23 cellular contexts compared by ENCODE assay signal in the genomic region with DNA sequence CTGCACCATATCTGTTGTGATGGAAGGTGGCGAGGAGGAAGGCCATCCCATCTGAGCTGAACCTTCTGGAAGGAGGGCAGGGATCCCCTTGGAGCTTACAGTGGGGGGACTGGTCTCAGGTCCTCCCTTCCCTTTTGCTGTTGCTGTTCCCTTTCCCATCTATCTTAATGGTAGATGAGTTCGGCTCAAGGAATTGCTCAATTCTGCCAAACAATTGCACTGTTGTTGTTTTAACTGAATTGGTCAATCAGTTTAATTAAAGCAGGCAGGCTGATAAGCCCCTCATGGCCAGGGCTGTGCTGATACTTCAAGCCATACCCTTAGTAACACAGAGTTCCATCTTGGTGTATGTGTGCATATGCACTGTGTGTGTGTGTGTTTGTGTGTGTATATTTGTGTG.
DNase-seq lines count a peak whose midpoint lies in the region; ATAC-seq and TF ChIP-seq lines count a peak whose summit lies in the region.
"Had no signal": no experiment of that assay in that cellular context is flagged by ENCODE, and none has a peak within 500 bp of the region (broad histone marks: within the 10 kb centered on the region; RNA-seq: fewer than 3 reads in every experiment).

No MANE protein-coding gene starts in this region.

- whole genome bisulfite sequencing in IMR-90 (ENCODE audit: extremely low coverage in 2 of 2, insufficient read length in 1 of 2), 2 experiments = no CpG with 5 or more reads among the region's 2 CpGs

- H3K4ac ChIP-seq in IMR-90 (ENCODE audit: low read depth, low read length) = peak overlapping the region; percentile 73

- H3K4me3 ChIP-seq in IMR-90 (ENCODE audit: insufficient read depth, low read depth, low read length) = no peak overlapping the region
- no peak overlapping the region for H3K4me3 ChIP-seq in CD4-positive, alpha-beta memory T cell (ENCODE audit: low read length in 2 of 2)
- H3K4me3 ChIP-seq: A549; BLaER1 treated with 17β-estradiol and CSF1 and Interleukin-3, amounts not matched to agents 10 nM and 100 nM; GM23248; HAP-1 had no signal

- CTCF ChIA-PET in IMR-90 (lab: Yijun Ruan, JAX) = no interaction called here
- CTCF ChIA-PET in CD4-positive, alpha-beta memory T cell (lab: Charles Lee; ENCODE audit: partially characterized antibody) = no interaction called here

- H2BK5ac ChIP-seq in IMR-90 (ENCODE audit: low read depth, low read length, poor library complexity, severe bottlenecking) = no peak overlapping the region

- H2AK5ac ChIP-seq in IMR-90 (ENCODE audit: low read depth, low read length) = peak overlapping the region; percentile 80; the same call in 1 of the 2 replicates

- no peak overlapping the region for H3K27ac Mint-ChIP-seq in glutamatergic neuron (ENCODE audit: unreplicated experiment)
- no peak overlapping the region for H3K27ac Mint-ChIP-seq in CD4-positive, alpha-beta memory T cell
- H3K27ac Mint-ChIP-seq: CD14-positive monocyte; CD4-positive, alpha-beta T cell; HFFc6 had no signal

- H3K9me3 ChIP-seq in IMR-90 (ENCODE audit: control insufficient read depth, insufficient read depth, low read length) = no peaks in the 10 kb centered on the region
- H3K9me3 ChIP-seq in CD4-positive, alpha-beta memory T cell (ENCODE audit: control insufficient read depth in 1 of 2, low read length in 2 of 2) = no peaks in the 10 kb centered on the region
- H3K9me3 ChIP-seq: A549; BE2C; BLaER1 treated with 17β-estradiol and CSF1 and Interleukin-3, amounts not matched to agents 10 nM and 100 nM; HAP-1 had no signal

- peak overlapping the region; percentile 73 for H2BK20ac ChIP-seq in IMR-90 (ENCODE audit: low read depth, low read length)

- H3K27ac ChIP-seq in IMR-90 (ENCODE audit: insufficient read depth, low read length) (no peak overlapping the region), caudate nucleus (ENCODE audit: low read depth, low read length) (no peak overlapping the region)
- no peak overlapping the region for H3K27ac ChIP-seq in CD4-positive, alpha-beta memory T cell (ENCODE audit: low read depth, low read length)
- H3K27ac ChIP-seq: A549; BLaER1 treated with 17β-estradiol and CSF1 and Interleukin-3, amounts not matched to agents 10 nM and 100 nM; GM23248 had no signal

- peak overlapping the region; percentile 39; the same call in 1 of the 2 replicates for H4K5ac ChIP-seq in IMR-90 (ENCODE audit: low read depth, low read length)

- dilution Hi-C loops in IMR-90 (cut with HindIII; ENCODE audit: low sequenced_read_pairs, unreplicated experiment) = no loop called here

- peaks cover 17% of the 10 kb centered on the region for H3K4me1 ChIP-seq in IMR-90 (ENCODE audit: control insufficient read depth, insufficient read depth, low read length)
- no peaks in the 10 kb centered on the region for H3K4me1 ChIP-seq in CD4-positive, alpha-beta memory T cell (ENCODE audit: insufficient read depth, low read length)
- H3K4me1 ChIP-seq: A549; BE2C; BLaER1 treated with 17β-estradiol and CSF1 and Interleukin-3, amounts not matched to agents 10 nM and 100 nM; HAP-1 had no signal

- no peak for ATAC-seq in IMR-90 (ENCODE audit: low read depth)
- ATAC-seq: A549 had no signal

- no peak for TF ChIP-seq POLR2A in IMR-90 (IDR thresholded peaks at IDR 0.05; ENCODE audit: low read depth, low read length)

- intact Hi-C loops in IMR-90 (cut with micrococcal nuclease) = no loop called here
- intact Hi-C loops in CD4-positive, alpha-beta memory T cell (cut with micrococcal nuclease) = no loop called here

- no peak overlapping the region for H3K4me2 ChIP-seq in IMR-90 (ENCODE audit: low read depth, low read length)
- H3K4me2 ChIP-seq: A549; BLaER1 treated with 17β-estradiol and CSF1 and Interleukin-3, amounts not matched to agents 10 nM and 100 nM had no signal

- H3K4me3 Mint-ChIP-seq in glutamatergic neuron (ENCODE audit: unreplicated experiment) = peak overlapping the region; percentile 74
- no peak overlapping the region for H3K4me3 Mint-ChIP-seq in CD4-positive, alpha-beta memory T cell
- H3K4me3 Mint-ChIP-seq: CD4-positive, alpha-beta T cell; HFFc6 had no signal

- no peaks in the 10 kb centered on the region for H4K20me1 ChIP-seq in IMR-90 (ENCODE audit: insufficient read depth, low read length)

- peaks cover 58% of the 10 kb centered on the region for H3K4me1 Mint-ChIP-seq in glutamatergic neuron (ENCODE audit: low read depth, unreplicated experiment)
- H3K4me1 Mint-ChIP-seq in CD4-positive, alpha-beta memory T cell = no peaks in the 10 kb centered on the region
- H3K4me1 Mint-ChIP-seq: CD14-positive monocyte had no signal

- H2AK9ac ChIP-seq in IMR-90 (replicated peaks; ENCODE audit: low read depth, low read length, poor library complexity) = no peak overlapping the region

- peak overlapping the region; percentile 79 for H2BK120ac ChIP-seq in IMR-90 (ENCODE audit: low read depth, low read length)

- H3K9ac ChIP-seq in IMR-90 (ENCODE audit: low read depth, low read length) = no peak overlapping the region
- H3K9ac ChIP-seq: BLaER1 treated with 17β-estradiol and CSF1 and Interleukin-3, amounts not matched to agents 10 nM and 100 nM; GM23248 had no signal

- peak overlapping the region; percentile 55; the same call in 1 of the 2 replicates for H3K18ac ChIP-seq in IMR-90 (ENCODE audit: low read depth, low read length)

- peaks cover 3% of the 10 kb centered on the region for H3K9me3 Mint-ChIP-seq in glutamatergic neuron (ENCODE audit: unreplicated experiment)
- H3K9me3 Mint-ChIP-seq in CD4-positive, alpha-beta memory T cell = peaks cover 0 to 7% (median 0%) of the 10 kb centered on the region in 8 donors
- H3K9me3 Mint-ChIP-seq: CD4-positive, alpha-beta T cell; HFFc6 had no signal

- H3K36me3 Mint-ChIP-seq in glutamatergic neuron (ENCODE audit: unreplicated experiment) = no peaks in the 10 kb centered on the region
- H3K36me3 Mint-ChIP-seq in CD4-positive, alpha-beta memory T cell = no peaks in the 10 kb centered on the region
- H3K36me3 Mint-ChIP-seq: CD14-positive monocyte had no signal

- peak overlapping the region; percentile 18 to 54; a peak in 2 of 4 replicates for H4K8ac ChIP-seq in IMR-90 (ENCODE audit: low read depth in 2 of 2, low read length in 2 of 2)

- H3K23ac ChIP-seq in IMR-90 (ENCODE audit: low read depth, low read length) = peak overlapping the region; percentile 48; the same call in 1 of the 2 replicates

- peaks cover 5 to 20% of the 10 kb centered on the region in 2 experiments; a peak in 3 of 4 replicates for H3K79me1 ChIP-seq in IMR-90 (ENCODE audit: low read depth in 1 of 2, low read length in 2 of 2)

- H3K9me1 ChIP-seq in IMR-90 (ENCODE audit: insufficient read depth, low read length) = peaks cover 14% of the 10 kb centered on the region

- no peaks in the 10 kb centered on the region for H3K36me3 ChIP-seq in IMR-90 (ENCODE audit: control insufficient read depth, insufficient read depth, low read length)
- no peaks in the 10 kb centered on the region for H3K36me3 ChIP-seq in CD4-positive, alpha-beta memory T cell (ENCODE audit: insufficient read depth, low read length)
- H3K36me3 ChIP-seq: BE2C; BLaER1 treated with 17β-estradiol and CSF1 and Interleukin-3, amounts not matched to agents 10 nM and 100 nM; HAP-1 had no signal

- in situ Hi-C loops in IMR-90 (cut with MboI; ENCODE audit: low sequenced_read_pairs) = loop anchor here (10.0 kb wide), 1 partner anchor 65 kb away; no protein-coding TSS in a partner anchor

- 0 out of 2 replicates have a peak overlapping the region, but pooled peaks have one; percentile 3 for H3K56ac ChIP-seq in IMR-90 (ENCODE audit: extremely low read depth, insufficient read depth, low read length)

- H3K27me3 Mint-ChIP-seq in glutamatergic neuron (ENCODE audit: unreplicated experiment) = peaks cover 13% of the 10 kb centered on the region
- H3K27me3 Mint-ChIP-seq in CD4-positive, alpha-beta memory T cell = peaks cover 54 to 55% of the 10 kb centered on the region in 2 donors

- no peak for TF ChIP-seq RAD21 in IMR-90 (IDR thresholded peaks at IDR 0.05; ENCODE audit: low read length)

- H3K14ac ChIP-seq in IMR-90 (replicated peaks; ENCODE audit: low read depth, low read length) = peak overlapping the region; percentile 69

- H2AFZ ChIP-seq in IMR-90 (replicated peaks; ENCODE audit: low read length, poor library complexity) = no peak overlapping the region
- H2AFZ ChIP-seq: GM23248 had no signal

- BruUV-seq in IMR-90 (replicated peaks; lab: Mats Ljungman, UMichigan) = no TSS peak

- POLR2A ChIA-PET in IMR-90 (lab: Charles Lee; ENCODE audit: unreplicated experiment) = no interaction called here
- POLR2A ChIA-PET in CD4-positive, alpha-beta memory T cell (lab: Charles Lee; ENCODE audit: partially characterized antibody) = no interaction called here

- peak overlapping the region; percentile 70 for H2BK15ac ChIP-seq in IMR-90 (ENCODE audit: low read depth, low read length)

- H4K91ac ChIP-seq in IMR-90 (ENCODE audit: insufficient read depth, low read depth, low read length) = peak overlapping the region; percentile 76

- TF ChIP-seq CTCF in IMR-90 (conservative IDR thresholded peaks at IDR 0.05; ENCODE audit: low read depth, low read length) (no peak), glutamatergic neuron (IDR thresholded peaks at IDR 0.05; ENCODE audit: partially characterized antibody, unreplicated experiment) (no peak)

- DNase-seq in IMR-90 (no peak), glutamatergic neuron (no peak), retina (peak; percentile 47), caudate nucleus (lab: John Stamatoyannopoulos, UW) (no peak), ecto neural progenitor cell (ENCODE audit: low spot score) (no peak), NCI-H748 treated with DMSO at 0.1 percent for 48 hours (lab: John Stamatoyannopoulos, UW) (no peak)
- DNase-seq in CD4-positive, alpha-beta memory T cell = no peak
- DNase-seq: 8988T; ACHN; AML-193; BE2C; Calu3; CD4-positive, alpha-beta T cell; COR-L47; DMS53; DMS79 treated with DMSO at 0.1 percent for 48 hours; GF-D8; GM23248; HFFc6 had no signal

- peaks cover 6% of the 10 kb centered on the region for H3K27me3 ChIP-seq in IMR-90 (ENCODE audit: control insufficient read depth, insufficient read depth, low read length)
- H3K27me3 ChIP-seq in CD4-positive, alpha-beta memory T cell (ENCODE audit: insufficient read depth, low read length) = peaks cover 12% of the 10 kb centered on the region

TF ChIP-seq in IMR-90, 13 proteins besides CTCF, POLR2A, EP300 and RAD21:
- TF ChIP-seq MAZ (IDR thresholded peaks at IDR 0.05; ENCODE audit: borderline replicate concordance, low read depth, low read length) (no peak), CEBPB (IDR thresholded peaks at IDR 0.05; ENCODE audit: low read depth, low read length) (0 out of 2 replicates have a peak, but pooled peaks have one; percentile 23)
